Comparison of ENCODE assay signal across 39 cellular contexts in genomic region chr10:103256613-103257012, GRCh38. TPM values are rescaled to one million over a fixed set of nuclear protein-coding genes. Genes with fewer than 3 reads are reported as not detected.
"Had no signal": no experiment of that assay in that cellular context is flagged by ENCODE, and none has a peak within 500 bp of the region (broad histone marks: within the 10 kb centered on the region; RNA-seq: fewer than 3 reads in every experiment).

No MANE protein-coding gene starts in this region.

- H3K36me3 ChIP-seq: adrenal gland, ascending aorta, brain microvascular endothelial cell, breast epithelium, cardiac muscle cell had no signal

- FAIRE-seq: astrocyte, bronchial epithelial cell had no signal

- DNase-seq: activated effector memory CD4-positive, alpha-beta T cell treated with anti-CD3 and anti-CD28 coated beads, Interleukin-2, amount 50 U/mL, for 16 hours; activated effector memory CD4-positive, alpha-beta T cell treated with Interleukin-2 at 50 U/mL for 16 hours; activated gamma-delta T cell; activated gamma-delta T cell treated with Interleukin-2 at 50 U/mL for 16 hours; activated naive CD4-positive, alpha-beta T cell; activated naive CD4-positive, alpha-beta T cell treated with anti-CD3 and anti-CD28 coated beads for 36 hours; activated naive CD4-positive, alpha-beta T cell treated with anti-CD3 and anti-CD28 coated beads, Interleukin-2, amount 10 ng/mL, durations not matched to agents 7 days and 5 days; activated naive CD4-positive, alpha-beta T cell treated with anti-CD3 and anti-CD28 coated beads, Interleukin-2, amount 50 U/mL, for 16 hours; activated naive CD4-positive, alpha-beta T cell treated with Interleukin-2 at 50 U/mL for 16 hours; activated naive CD8-positive, alpha-beta T cell treated with anti-CD3 and anti-CD28 coated beads for 36 hours; activated naive CD8-positive, alpha-beta T cell treated with anti-CD3 and anti-CD28 coated beads, Interleukin-2, amount 10 ng/mL, durations not matched to agents 7 days and 5 days; activated naive CD8-positive, alpha-beta T cell treated with anti-CD3 and anti-CD28 coated beads, Interleukin-2, amount 50 U/mL, for 24 hours; activated T-cell treated with anti-CD3 and anti-CD28 coated beads, Interleukin-2, amount 50 U/mL, for 24 hours; activated T-cell treated with anti-CD3 and anti-CD28 coated beads, Interleukin-2, amount 50 U/mL, for 4 hours; activated T-cell treated with anti-CD3 and anti-CD28 coated beads, Interleukin-2, amount 50 U/mL, for 48 hours; activated T-cell treated with anti-CD3 and anti-CD28 coated beads, Interleukin-2, amount 50 U/mL, for 72 hours; adrenal gland; amniotic stem cell; amygdala; anterior cingulate cortex; aorta; body of pancreas; brain microvascular endothelial cell; caudate nucleus; central memory CD4-positive, alpha-beta T cell; cerebellar nuclear complex had no signal

- H3K4me3 ChIP-seq: adrenal gland, ascending aorta, body of pancreas, breast epithelium, cardiac muscle cell had no signal

- H3K27ac ChIP-seq: adrenal gland, ascending aorta, body of pancreas, brain microvascular endothelial cell, breast epithelium, cardiac muscle cell had no signal

- H3K27me3 ChIP-seq: adrenal gland, ascending aorta, body of pancreas, brain microvascular endothelial cell, breast epithelium, cardiac muscle cell had no signal

- ATAC-seq: activated naive CD4-positive, alpha-beta T cell treated with anti-CD3 and anti-CD28 coated beads, Interleukin-2, amount 50 U/mL, for 72 hours; activated naive CD8-positive, alpha-beta T cell treated with anti-CD3 and anti-CD28 coated beads, Interleukin-2, amount 50 U/mL, for 24 hours; activated T-cell treated with anti-CD3 and anti-CD28 coated beads, Interleukin-2, amount 50 U/mL, for 4 hours; activated T-cell treated with anti-CD3 and anti-CD28 coated beads, Interleukin-2, amount 50 U/mL, for 72 hours; activated T-helper 17 cell treated with anti-CD3 and anti-CD28 coated beads, Interleukin-2, amount 50 U/mL, for 72 hours; body of pancreas had no signal

- H3K4me1 ChIP-seq: adrenal gland, ascending aorta, body of pancreas, breast epithelium had no signal

- H3K9me3 ChIP-seq: adrenal gland, ascending aorta, body of pancreas had no signal

RNA-seq across cellular contexts. Expression of gene RPEL1, which starts 10.9 kb away (rescaled TPM):
- total RNA-seq: activated naive CD4-positive, alpha-beta T cell treated with anti-CD3 and anti-CD28 coated beads, Interleukin-2, amount 50 U/mL, for 72 hours; activated naive CD8-positive, alpha-beta T cell treated with anti-CD3 and anti-CD28 coated beads, Interleukin-2, amount 10 ng/mL, durations not matched to agents 7 days and 5 days; activated T-helper 1 cell treated with anti-CD3 and anti-CD28 coated beads, Interleukin-12 subunit alpha, Interleukin-12 subunit beta, Interleukin-2, Interleukin-4 antibody, amounts not matched to agents 30 ng/mL and 10 ng/mL and 1 ng/mL, durations not matched to agents 14 hours and 24 hours and 36 hours; activated T-helper 17 cell treated with anti-CD3 and anti-CD28 coated beads, Interleukin-2, amount 50 U/mL, for 72 hours; activated T-helper 2 cell treated with anti-CD3 and anti-CD28 coated beads, Interferon-gamma antibody, Interleukin-2, Interleukin-4, amounts not matched to agents 10 μg/mL and 5 μg/mL and 100 μg/mL, durations not matched to agents 14 hours and 24 hours and 36 hours; adrenal gland; aorta; ascending aorta; astrocyte; body of pancreas; cardiac muscle cell; cardiac septum; cerebellum; chondrocyte had no signal
- polyA plus RNA-seq: adipose tissue, aorta, cardiac muscle cell had no signal

RNA-seq across cellular contexts. Expression of gene INA, which starts 20.3 kb away (rescaled TPM):
- total RNA-seq: aorta, ascending aorta, breast epithelium had no signal
